Comparison of ENCODE assay signal across 8 cellular contexts in genomic region chr5:17228833-17229291, GRCh38.
DNase-seq lines count a peak whose midpoint lies in the region; ATAC-seq and TF ChIP-seq lines count a peak whose summit lies in the region.

No MANE protein-coding gene starts in this region.

- peak; percentile 49 for ATAC-seq in GM19397 (IDR thresholded peaks at IDR 0.05; ENCODE audit: unreplicated experiment)
- ATAC-seq in HG03196 (IDR thresholded peaks at IDR 0.05; ENCODE audit: unreplicated experiment), result peak; percentile 60

- no peak overlapping the region for H3K4me3 ChIP-seq in choroid plexus epithelial cell (ENCODE audit: low read depth, low read length)

- no peak for TF ChIP-seq CTCF in choroid plexus epithelial cell (conservative IDR thresholded peaks at IDR 0.05; ENCODE audit: low read depth, low read length)

- peak; percentile 48 for DNase-seq in AG08395 (ENCODE audit: low spot score)
- peak; percentile 78 for DNase-seq in choroid plexus epithelial cell (ENCODE audit: low read depth)
- DNase-seq in activated CD4-positive, CD25-positive, alpha-beta regulatory T cell treated with anti-CD3 and anti-CD28 coated beads, Interleukin-2, amount 50 U/mL, for 72 hours, result no peak
- DNase-seq in KBM-7, result no peak
- DNase-seq in iPS-NIHi11 (ENCODE audit: low spot score), result no peak
- DNase-seq in T1000 (lab: John Stamatoyannopoulos, UW), result no peak

- in situ Hi-C loops in KBM-7 (cut with MboI; ENCODE audit: low pct_unique_long_range_greater_than_20kb, low sequenced_read_pairs), result no loop called here

Comparison
In these comparisons a context has a peak if more than half of its experiments do, and no peak if none do; other contexts are left out.
1. DNase-seq: peak in AG08395 (single experiment) and choroid plexus epithelial cell (single experiment); none in activated CD4-positive, CD25-positive, alpha-beta regulatory T cell treated with anti-CD3 and anti-CD28 coated beads, Interleukin-2, amount 50 U/mL, for 72 hours (single experiment), KBM-7 (single experiment), iPS-NIHi11 (single experiment) and T1000 (single experiment).